9 cellular contexts compared by ENCODE assay signal in the genomic region with DNA sequence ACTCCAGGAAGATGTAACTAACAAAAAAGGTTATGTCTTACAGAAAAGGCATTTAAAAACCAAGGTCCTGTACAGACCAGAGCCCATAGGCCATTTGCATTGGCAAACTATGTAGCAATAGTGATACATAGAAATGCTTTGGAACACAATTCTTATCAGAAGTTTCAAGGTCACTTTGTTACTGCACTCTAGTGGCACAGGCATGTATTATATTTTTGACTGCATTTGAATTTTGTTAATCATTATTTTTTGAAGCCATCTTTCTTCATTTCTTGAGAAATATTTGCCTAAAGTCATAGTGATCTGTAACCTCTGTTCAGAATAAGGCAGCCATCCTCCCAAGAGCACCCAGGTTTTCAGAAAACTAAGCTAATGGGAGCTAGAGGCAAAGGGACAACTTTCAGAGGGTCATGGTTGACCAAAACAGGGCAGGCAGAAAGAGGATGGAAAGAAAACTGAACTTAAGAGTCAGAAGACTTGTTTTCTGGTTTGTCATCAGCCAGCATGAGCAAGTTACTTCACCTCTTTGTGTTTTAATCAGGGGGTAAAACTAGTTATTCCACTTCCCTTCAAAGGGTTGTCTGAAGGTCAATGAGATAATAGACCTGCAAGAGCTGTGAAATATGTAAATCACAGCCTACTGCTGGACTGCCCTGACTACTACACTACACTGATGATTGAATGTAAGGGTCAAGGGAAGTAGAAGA. TPM values are rescaled to one million over a fixed set of nuclear protein-coding genes. Genes with fewer than 3 reads are reported as not detected.
DNase-seq lines count a peak whose midpoint lies in the region; ATAC-seq and TF ChIP-seq lines count a peak whose summit lies in the region.
"Had no signal": no experiment of that assay in that cellular context is flagged by ENCODE, and none has a peak within 500 bp of the region (broad histone marks: within the 10 kb centered on the region; RNA-seq: fewer than 3 reads in every experiment).

No MANE protein-coding gene starts in this region.

- no peak overlapping the region for H3K27ac Mint-ChIP-seq in activated CD4-positive, alpha-beta T cell treated with anti-CD3 and anti-CD28 coated beads, Interleukin-2, amount 10 ng/mL, durations not matched to agents 24 days and 14 days
- H3K27ac Mint-ChIP-seq: T-cell had no signal

- H3K9me2 ChIP-seq in Loucy (replicated peaks; ENCODE audit: low read depth, low read length) = no peaks in the 10 kb centered on the region

- no peak overlapping the region for H3K4me3 Mint-ChIP-seq in activated CD4-positive, alpha-beta T cell treated with anti-CD3 and anti-CD28 coated beads, Interleukin-2, amount 10 ng/mL, durations not matched to agents 24 days and 14 days
- H3K4me3 Mint-ChIP-seq: T-cell had no signal

- ATAC-seq in mucosa of descending colon = peak; percentile 56
- no peak for ATAC-seq in GM21447 (IDR thresholded peaks at IDR 0.05; ENCODE audit: unreplicated experiment)
- no peak for ATAC-seq in GM21367 (IDR thresholded peaks at IDR 0.05; ENCODE audit: unreplicated experiment)
- ATAC-seq: T-cell had no signal

- no peaks in the 10 kb centered on the region for H3K36me3 ChIP-seq in Loucy (ENCODE audit: insufficient read depth, low read length)
- H3K36me3 ChIP-seq in mucosa of descending colon (ENCODE audit: low read depth) = no peaks in the 10 kb centered on the region

- peaks cover 12% of the 10 kb centered on the region for H3K4me1 Mint-ChIP-seq in activated CD4-positive, alpha-beta T cell treated with anti-CD3 and anti-CD28 coated beads, Interleukin-2, amount 10 ng/mL, durations not matched to agents 24 days and 14 days

- no peaks in the 10 kb centered on the region for H4K20me1 ChIP-seq in Loucy (ENCODE audit: insufficient read depth, low read length, poor library complexity, severe bottlenecking)

- no peak overlapping the region for H3K4me2 ChIP-seq in Loucy (ENCODE audit: low read depth, low read length, poor library complexity, severe bottlenecking)

- no peaks in the 10 kb centered on the region for H3K36me3 Mint-ChIP-seq in activated CD4-positive, alpha-beta T cell treated with anti-CD3 and anti-CD28 coated beads, Interleukin-2, amount 10 ng/mL, durations not matched to agents 24 days and 14 days (ENCODE audit: low read depth)
- H3K36me3 Mint-ChIP-seq: T-cell had no signal

- H3K9ac ChIP-seq in Loucy (ENCODE audit: low read depth, low read length, poor library complexity, severe bottlenecking) = peak overlapping the region; percentile 7

- intact Hi-C loops in mucosa of descending colon (cut with DNase I, micrococcal nuclease) = loop anchor here (5.0 to 10.0 kb wide), 2 partner anchors 71 to 179 kb away; a partner anchor contains a TSS
- intact Hi-C loops in activated CD4-positive, alpha-beta T cell treated with anti-CD3 and anti-CD28 coated beads, Interleukin-2, amount 10 ng/mL, durations not matched to agents 24 days and 14 days (cut with micrococcal nuclease) = loop anchor here (2.0 kb wide), 1 partner anchor 177 kb away; no protein-coding TSS in a partner anchor

- no peaks in the 10 kb centered on the region for H3K9me3 Mint-ChIP-seq in activated CD4-positive, alpha-beta T cell treated with anti-CD3 and anti-CD28 coated beads, Interleukin-2, amount 10 ng/mL, durations not matched to agents 24 days and 14 days
- H3K9me3 Mint-ChIP-seq: T-cell had no signal

- H3K79me2 ChIP-seq in Loucy (ENCODE audit: insufficient read depth, low read length) = no peaks in the 10 kb centered on the region

- no peaks in the 10 kb centered on the region for H3K27me3 ChIP-seq in Loucy (ENCODE audit: insufficient read depth, low read length, poor library complexity, severe bottlenecking)

- H3K9me3 ChIP-seq in Loucy (ENCODE audit: insufficient read depth, low read depth, low read length) (no peaks in the 10 kb centered on the region), mucosa of descending colon (no peaks in the 10 kb centered on the region)

- H3K4me3 ChIP-seq in Loucy (ENCODE audit: low read length, poor library complexity, severe bottlenecking) = no peak overlapping the region
- no peak overlapping the region for H3K4me3 ChIP-seq in mucosa of descending colon

- TF ChIP-seq CTCF in Loucy (conservative IDR thresholded peaks at IDR 0.05; ENCODE audit: low read length) (peak; percentile 83), mucosa of descending colon (IDR thresholded peaks at IDR 0.05) (no peak)

- H3F3A ChIP-seq in Loucy (ENCODE audit: low read depth) = peaks cover 8% of the 10 kb centered on the region; the same call in 1 of the 2 replicates

- H2AFZ ChIP-seq in Loucy (ENCODE audit: low read length) = peak overlapping the region; percentile 44

- peaks cover 47% of the 10 kb centered on the region for H3K4me1 ChIP-seq in Loucy (ENCODE audit: insufficient read depth, low read length, poor library complexity, severe bottlenecking)
- peaks cover 12% of the 10 kb centered on the region for H3K4me1 ChIP-seq in mucosa of descending colon (ENCODE audit: low read depth)

- peaks cover 2% of the 10 kb centered on the region for H3K27me3 Mint-ChIP-seq in activated CD4-positive, alpha-beta T cell treated with anti-CD3 and anti-CD28 coated beads, Interleukin-2, amount 10 ng/mL, durations not matched to agents 24 days and 14 days
- H3K27me3 Mint-ChIP-seq: T-cell had no signal

- DNase-seq in CD1c-positive myeloid dendritic cell (ENCODE audit: extremely low spot score) = peak; percentile 11
- peak; percentile 18 to 51 for DNase-seq in dermis microvascular lymphatic vessel endothelial cell (ENCODE audit: low read depth in 2 of 2)
- no peak for DNase-seq in mucosa of descending colon
- no peak for DNase-seq in activated CD4-positive, alpha-beta T cell treated with anti-CD3 and anti-CD28 coated beads, Interleukin-2, amount 10 ng/mL, durations not matched to agents 24 days and 14 days
- no peak for DNase-seq in stimulated activated naive CD4-positive, alpha-beta T cell (lab: John Stamatoyannopoulos, UW)
- DNase-seq: T-cell had no signal

RNA-seq across cellular contexts. Expression of a gene that starts 41.5 kb away (rescaled TPM):
- total RNA-seq in dermis microvascular lymphatic vessel endothelial cell (not detected in 2 replicates), mucosa of descending colon (1 to 10 TPM; 2.1 to 8.6 (median 2.5) TPM)
- not detected in 2 replicates for total RNA-seq in activated CD4-positive, alpha-beta T cell treated with anti-CD3 and anti-CD28 coated beads, Interleukin-2, amount 10 ng/mL, durations not matched to agents 24 days and 14 days

Comparison
In these comparisons a context has a peak if more than half of its experiments do, and no peak if none do; other contexts are left out.
1. DNase-seq: peak in CD1c-positive myeloid dendritic cell (single experiment) and dermis microvascular lymphatic vessel endothelial cell (2 of 2); none in mucosa of descending colon (0 of 3), activated CD4-positive, alpha-beta T cell treated with anti-CD3 and anti-CD28 coated beads, Interleukin-2, amount 10 ng/mL, durations not matched to agents 24 days and 14 days (single experiment) and stimulated activated naive CD4-positive, alpha-beta T cell (0 of 6).